In the genomic region with DNA sequence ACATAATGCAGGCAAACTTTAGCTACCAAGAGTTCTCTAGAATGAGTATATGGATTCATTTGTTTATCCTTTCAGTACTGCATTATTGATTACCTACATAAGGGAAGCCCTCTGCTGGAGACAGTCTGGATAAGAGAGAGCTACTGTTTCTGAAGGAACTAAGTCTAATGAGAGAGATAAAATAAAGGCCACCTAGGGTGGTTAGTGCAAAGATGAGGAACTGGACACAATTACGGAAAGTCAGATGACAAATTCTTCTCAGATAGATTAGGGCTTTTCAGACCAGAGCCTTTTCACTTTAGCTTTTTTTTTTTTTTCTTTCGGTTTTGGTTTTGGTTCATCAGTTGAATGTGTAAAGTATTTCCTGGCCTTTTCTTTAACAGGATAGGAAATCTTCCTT, we compare ENCODE assay signal across 1 cellular context.
TF ChIP-seq lines count a peak whose summit lies in the region.

No MANE protein-coding gene starts in this region.

TF ChIP-seq in HepG2, 621 proteins besides CTCF, POLR2A, EP300 and RAD21 (continued from another document):
- TF ChIP-seq, protein P1, sequence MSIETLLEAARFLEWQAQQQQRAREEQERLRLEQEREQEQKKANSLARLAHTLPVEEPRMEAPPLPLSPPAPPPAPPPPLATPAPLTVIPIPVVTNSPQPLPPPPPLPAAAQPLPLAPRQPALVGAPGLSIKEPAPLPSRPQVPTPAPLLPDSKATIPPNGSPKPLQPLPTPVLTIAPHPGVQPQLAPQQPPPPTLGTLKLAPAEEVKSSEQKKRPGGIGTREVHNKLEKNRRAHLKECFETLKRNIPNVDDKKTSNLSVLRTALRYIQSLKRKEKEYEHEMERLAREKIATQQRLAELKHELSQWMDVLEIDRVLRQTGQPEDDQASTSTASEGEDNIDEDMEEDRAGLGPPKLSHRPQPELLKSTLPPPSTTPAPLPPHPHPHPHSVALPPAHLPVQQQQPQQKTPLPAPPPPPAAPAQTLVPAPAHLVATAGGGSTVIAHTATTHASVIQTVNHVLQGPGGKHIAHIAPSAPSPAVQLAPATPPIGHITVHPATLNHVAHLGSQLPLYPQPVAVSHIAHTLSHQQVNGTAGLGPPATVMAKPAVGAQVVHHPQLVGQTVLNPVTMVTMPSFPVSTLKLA (IDR thresholded peaks at IDR 0.05): no peak
- no peak for TF ChIP-seq CREB1 (IDR thresholded peaks at IDR 0.05)
- no peak for TF ChIP-seq CREB1 (CRISPR knock-in tag; IDR thresholded peaks at IDR 0.05)
- TF ChIP-seq ZNF839 (CRISPR knock-in tag; IDR thresholded peaks at IDR 0.05; ENCODE audit: borderline replicate concordance): no peak
- TF ChIP-seq, protein P2, sequence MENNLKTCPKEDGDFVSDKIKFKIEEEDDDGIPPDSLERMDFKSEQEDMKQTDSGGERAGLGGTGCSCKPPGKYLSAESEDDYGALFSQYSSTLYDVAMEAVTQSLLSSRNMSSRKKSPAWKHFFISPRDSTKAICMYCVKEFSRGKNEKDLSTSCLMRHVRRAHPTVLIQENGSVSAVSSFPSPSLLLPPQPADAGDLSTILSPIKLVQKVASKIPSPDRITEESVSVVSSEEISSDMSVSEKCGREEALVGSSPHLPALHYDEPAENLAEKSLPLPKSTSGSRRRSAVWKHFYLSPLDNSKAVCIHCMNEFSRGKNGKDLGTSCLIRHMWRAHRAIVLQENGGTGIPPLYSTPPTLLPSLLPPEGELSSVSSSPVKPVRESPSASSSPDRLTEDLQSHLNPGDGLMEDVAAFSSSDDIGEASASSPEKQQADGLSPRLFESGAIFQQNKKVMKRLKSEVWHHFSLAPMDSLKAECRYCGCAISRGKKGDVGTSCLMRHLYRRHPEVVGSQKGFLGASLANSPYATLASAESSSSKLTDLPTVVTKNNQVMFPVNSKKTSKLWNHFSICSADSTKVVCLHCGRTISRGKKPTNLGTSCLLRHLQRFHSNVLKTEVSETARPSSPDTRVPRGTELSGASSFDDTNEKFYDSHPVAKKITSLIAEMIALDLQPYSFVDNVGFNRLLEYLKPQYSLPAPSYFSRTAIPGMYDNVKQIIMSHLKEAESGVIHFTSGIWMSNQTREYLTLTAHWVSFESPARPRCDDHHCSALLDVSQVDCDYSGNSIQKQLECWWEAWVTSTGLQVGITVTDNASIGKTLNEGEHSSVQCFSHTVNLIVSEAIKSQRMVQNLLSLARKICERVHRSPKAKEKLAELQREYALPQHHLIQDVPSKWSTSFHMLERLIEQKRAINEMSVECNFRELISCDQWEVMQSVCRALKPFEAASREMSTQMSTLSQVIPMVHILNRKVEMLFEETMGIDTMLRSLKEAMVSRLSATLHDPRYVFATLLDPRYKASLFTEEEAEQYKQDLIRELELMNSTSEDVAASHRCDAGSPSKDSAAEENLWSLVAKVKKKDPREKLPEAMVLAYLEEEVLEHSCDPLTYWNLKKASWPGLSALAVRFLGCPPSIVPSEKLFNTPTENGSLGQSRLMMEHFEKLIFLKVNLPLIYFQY (CRISPR knock-in tag; IDR thresholded peaks at IDR 0.05; ENCODE audit: borderline replicate concordance): no peak
- TF ChIP-seq, protein P3, sequence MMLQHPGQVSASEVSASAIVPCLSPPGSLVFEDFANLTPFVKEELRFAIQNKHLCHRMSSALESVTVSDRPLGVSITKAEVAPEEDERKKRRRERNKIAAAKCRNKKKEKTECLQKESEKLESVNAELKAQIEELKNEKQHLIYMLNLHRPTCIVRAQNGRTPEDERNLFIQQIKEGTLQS (CRISPR knock-in tag; IDR thresholded peaks at IDR 0.05): no peak
- no peak for TF ChIP-seq HNRNPK (IDR thresholded peaks at IDR 0.05; ENCODE audit: low read depth, low read length, poor library complexity, severe bottlenecking)
- TF ChIP-seq, protein P4, sequence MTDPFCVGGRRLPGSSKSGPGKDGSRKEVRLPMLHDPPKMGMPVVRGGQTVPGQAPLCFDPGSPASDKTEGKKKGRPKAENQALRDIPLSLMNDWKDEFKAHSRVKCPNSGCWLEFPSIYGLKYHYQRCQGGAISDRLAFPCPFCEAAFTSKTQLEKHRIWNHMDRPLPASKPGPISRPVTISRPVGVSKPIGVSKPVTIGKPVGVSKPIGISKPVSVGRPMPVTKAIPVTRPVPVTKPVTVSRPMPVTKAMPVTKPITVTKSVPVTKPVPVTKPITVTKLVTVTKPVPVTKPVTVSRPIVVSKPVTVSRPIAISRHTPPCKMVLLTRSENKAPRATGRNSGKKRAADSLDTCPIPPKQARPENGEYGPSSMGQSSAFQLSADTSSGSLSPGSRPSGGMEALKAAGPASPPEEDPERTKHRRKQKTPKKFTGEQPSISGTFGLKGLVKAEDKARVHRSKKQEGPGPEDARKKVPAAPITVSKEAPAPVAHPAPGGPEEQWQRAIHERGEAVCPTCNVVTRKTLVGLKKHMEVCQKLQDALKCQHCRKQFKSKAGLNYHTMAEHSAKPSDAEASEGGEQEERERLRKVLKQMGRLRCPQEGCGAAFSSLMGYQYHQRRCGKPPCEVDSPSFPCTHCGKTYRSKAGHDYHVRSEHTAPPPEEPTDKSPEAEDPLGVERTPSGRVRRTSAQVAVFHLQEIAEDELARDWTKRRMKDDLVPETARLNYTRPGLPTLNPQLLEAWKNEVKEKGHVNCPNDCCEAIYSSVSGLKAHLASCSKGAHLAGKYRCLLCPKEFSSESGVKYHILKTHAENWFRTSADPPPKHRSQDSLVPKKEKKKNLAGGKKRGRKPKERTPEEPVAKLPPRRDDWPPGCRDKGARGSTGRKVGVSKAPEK (CRISPR knock-in tag; IDR thresholded peaks at IDR 0.05; ENCODE audit: borderline replicate concordance): no peak
- TF ChIP-seq, protein P5, sequence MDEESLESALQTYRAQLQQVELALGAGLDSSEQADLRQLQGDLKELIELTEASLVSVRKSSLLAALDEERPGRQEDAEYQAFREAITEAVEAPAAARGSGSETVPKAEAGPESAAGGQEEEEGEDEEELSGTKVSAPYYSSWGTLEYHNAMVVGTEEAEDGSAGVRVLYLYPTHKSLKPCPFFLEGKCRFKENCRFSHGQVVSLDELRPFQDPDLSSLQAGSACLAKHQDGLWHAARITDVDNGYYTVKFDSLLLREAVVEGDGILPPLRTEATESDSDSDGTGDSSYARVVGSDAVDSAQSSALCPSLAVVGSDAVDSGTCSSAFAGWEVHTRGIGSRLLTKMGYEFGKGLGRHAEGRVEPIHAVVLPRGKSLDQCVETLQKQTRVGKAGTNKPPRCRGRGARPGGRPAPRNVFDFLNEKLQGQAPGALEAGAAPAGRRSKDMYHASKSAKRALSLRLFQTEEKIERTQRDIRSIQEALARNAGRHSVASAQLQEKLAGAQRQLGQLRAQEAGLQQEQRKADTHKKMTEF (CRISPR knock-in tag; IDR thresholded peaks at IDR 0.05): no peak
- no peak for TF ChIP-seq MEIS2 (CRISPR knock-in tag; IDR thresholded peaks at IDR 0.05)
- TF ChIP-seq ZNF746 (CRISPR knock-in tag; IDR thresholded peaks at IDR 0.05): no peak
- no peak for TF ChIP-seq HMGA1 (CRISPR knock-in tag; conservative IDR thresholded peaks at IDR 0.05)
- TF ChIP-seq, protein P6, sequence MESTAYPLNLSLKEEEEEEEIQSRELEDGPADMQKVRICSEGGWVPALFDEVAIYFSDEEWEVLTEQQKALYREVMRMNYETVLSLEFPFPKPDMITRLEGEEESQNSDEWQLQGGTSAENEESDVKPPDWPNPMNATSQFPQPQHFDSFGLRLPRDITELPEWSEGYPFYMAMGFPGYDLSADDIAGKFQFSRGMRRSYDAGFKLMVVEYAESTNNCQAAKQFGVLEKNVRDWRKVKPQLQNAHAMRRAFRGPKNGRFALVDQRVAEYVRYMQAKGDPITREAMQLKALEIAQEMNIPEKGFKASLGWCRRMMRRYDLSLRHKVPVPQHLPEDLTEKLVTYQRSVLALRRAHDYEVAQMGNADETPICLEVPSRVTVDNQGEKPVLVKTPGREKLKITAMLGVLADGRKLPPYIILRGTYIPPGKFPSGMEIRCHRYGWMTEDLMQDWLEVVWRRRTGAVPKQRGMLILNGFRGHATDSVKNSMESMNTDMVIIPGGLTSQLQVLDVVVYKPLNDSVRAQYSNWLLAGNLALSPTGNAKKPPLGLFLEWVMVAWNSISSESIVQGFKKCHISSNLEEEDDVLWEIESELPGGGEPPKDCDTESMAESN (CRISPR knock-in tag; conservative IDR thresholded peaks at IDR 0.05): no peak
- TF ChIP-seq ZNF431 (CRISPR knock-in tag; IDR thresholded peaks at IDR 0.05; ENCODE audit: borderline replicate concordance, low read depth): no peak
